22 cellular contexts compared by ENCODE assay signal in the genomic region with DNA sequence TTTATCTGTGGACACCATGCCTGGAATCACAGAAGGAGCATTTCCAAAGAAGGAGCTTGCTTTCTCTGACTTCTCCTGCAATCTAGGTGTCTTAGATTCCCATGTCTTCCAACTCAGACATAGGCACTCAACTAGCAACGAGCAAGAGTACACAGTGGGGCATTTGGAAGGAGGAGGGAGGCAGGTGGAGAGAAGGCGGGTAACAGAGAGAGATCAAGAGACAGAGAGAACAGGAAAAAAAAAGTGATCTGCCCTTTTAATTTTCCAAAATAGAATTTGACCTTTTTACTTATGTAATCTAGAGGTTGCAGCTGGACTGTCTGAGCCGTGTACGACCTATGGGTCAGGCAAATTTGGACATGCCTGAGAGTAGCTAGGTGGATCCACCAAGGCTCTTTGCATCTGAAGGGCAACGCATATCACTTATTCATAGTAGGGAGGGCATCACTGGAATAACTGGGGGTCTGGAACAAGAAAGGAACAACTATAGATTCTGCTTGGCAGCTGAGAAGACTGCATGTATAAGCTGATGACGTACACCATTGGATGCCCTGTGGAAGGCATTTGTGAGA. TPM values are rescaled to one million over a fixed set of nuclear protein-coding genes. Genes with fewer than 3 reads are reported as not detected.
DNase-seq lines count a peak whose midpoint lies in the region; ATAC-seq, FAIRE-seq and TF ChIP-seq lines count a peak whose summit lies in the region.
"Had no signal": no experiment of that assay in that cellular context is flagged by ENCODE, and none has a peak within 500 bp of the region (broad histone marks: within the 10 kb centered on the region; RNA-seq: fewer than 3 reads in every experiment).

No MANE protein-coding gene starts in this region.

- H3K4me1 ChIP-seq in H9 (ENCODE audit: insufficient read depth, low read length) (0 out of 2 replicates have a peak, but pooled peaks cover 6% of the 10 kb centered on the region), keratinocyte (ENCODE audit: control insufficient read depth, extremely low read depth, insufficient read depth, low read length) (peaks cover 29% of the 10 kb centered on the region)
- H3K4me1 ChIP-seq: A549 had no signal

- no peak overlapping the region for H3K23ac ChIP-seq in H9 (ENCODE audit: insufficient read length, low read depth, low read length)

- TF ChIP-seq CTCF in H9 (conservative IDR thresholded peaks at IDR 0.05), result no peak
- TF ChIP-seq CTCF in WTC11 (IDR thresholded peaks at IDR 0.05), result no peak
- no peak for TF ChIP-seq CTCF in keratinocyte (optimal IDR thresholded peaks at IDR 0.05 in 1 of 3, IDR thresholded peaks at IDR 0.05 in 1 of 3, conservative IDR thresholded peaks at IDR 0.05 in 1 of 3; ENCODE audit: extremely low read depth in 1 of 3, insufficient read depth in 2 of 3, low read length in 3 of 3)
- no peak for TF ChIP-seq CTCF in progenitor cell of endocrine pancreas (IDR thresholded peaks at IDR 0.05; ENCODE audit: unreplicated experiment)
- TF ChIP-seq CTCF in GM10248 (IDR thresholded peaks at IDR 0.05; ENCODE audit: control extremely low read depth, extremely low read depth, low read depth, missing control alignments), result no peak

- H4K20me1 ChIP-seq in H9 (ENCODE audit: control insufficient read depth, insufficient read depth, insufficient read length), result no peaks in the 10 kb centered on the region
- no peaks in the 10 kb centered on the region for H4K20me1 ChIP-seq in keratinocyte (ENCODE audit: control insufficient read depth, extremely low read depth, insufficient read depth, low read length)

- H3K23me2 ChIP-seq in H9 (ENCODE audit: insufficient read length, low read depth, low read length, poor library complexity, severe bottlenecking), result no peaks in the 10 kb centered on the region

- H3K4me3 ChIP-seq in keratinocyte (ENCODE audit: control insufficient read depth in 2 of 3, extremely low read depth in 1 of 3, insufficient read depth in 2 of 3, low read depth in 1 of 3, low read length in 3 of 3), result no peak overlapping the region
- H3K4me3 ChIP-seq: A549, GM23248 had no signal

- H3K27me3 ChIP-seq in H9 (ENCODE audit: insufficient read depth, low read length) (no peaks in the 10 kb centered on the region), keratinocyte (ENCODE audit: control insufficient read depth, extremely low read depth, insufficient read depth, low read length) (no peaks in the 10 kb centered on the region)

- H3K4me1 Mint-ChIP-seq in H9 (peaks cover 12 to 14% of the 10 kb centered on the region in 2 experiments), WTC11 (peaks cover 18% of the 10 kb centered on the region), progenitor cell of endocrine pancreas (ENCODE audit: low read depth) (peaks cover 21% of the 10 kb centered on the region)
- H3K4me1 Mint-ChIP-seq in T-helper 2 cell treated with Interferon-gamma antibody and Interleukin-4, amounts not matched to agents 5 μg/mL and 100 μg/mL, for 36 hours (ENCODE audit: low read depth), result peaks cover 3% of the 10 kb centered on the region

- H3K9ac ChIP-seq in H9 (ENCODE audit: extremely low read depth, insufficient read length, low read length) (no peak overlapping the region), keratinocyte (ENCODE audit: control insufficient read depth, extremely low read depth, insufficient read depth, low read length) (no peak overlapping the region)
- H3K9ac ChIP-seq: GM23248 had no signal

- H3K36me3 Mint-ChIP-seq in H9 (ENCODE audit: insufficient read depth in 1 of 3, low read depth in 3 of 3), result no peaks in the 10 kb centered on the region
- H3K36me3 Mint-ChIP-seq in WTC11, result peaks cover 3% of the 10 kb centered on the region; the same call in 1 of the 2 replicates
- H3K36me3 Mint-ChIP-seq in progenitor cell of endocrine pancreas (ENCODE audit: insufficient read depth), result peaks cover 24% of the 10 kb centered on the region
- H3K36me3 Mint-ChIP-seq in T-helper 2 cell treated with Interferon-gamma antibody and Interleukin-4, amounts not matched to agents 5 μg/mL and 100 μg/mL, for 36 hours (ENCODE audit: low read depth), result no peaks in the 10 kb centered on the region

- no CpG with 5 or more reads among the region's 6 CpGs for WGBS in H9 (ENCODE audit: extremely low coverage, insufficient read length, low lambda C conversion rate)

- H3K4me2 ChIP-seq in H9 (ENCODE audit: insufficient read depth, insufficient read length, low read length) (no peak overlapping the region), keratinocyte (ENCODE audit: control insufficient read depth, extremely low read depth, insufficient read depth, low read depth, low read length) (no peak overlapping the region)
- H3K4me2 ChIP-seq: A549 had no signal

- H2AK5ac ChIP-seq in H9 (ENCODE audit: insufficient read length, low read length), result no peak overlapping the region

- H3K79me2 ChIP-seq in H9 (ENCODE audit: insufficient read depth, low read length), result no peaks in the 10 kb centered on the region
- H3K79me2 ChIP-seq in keratinocyte (ENCODE audit: control insufficient read depth, insufficient read depth, low read length), result no peaks in the 10 kb centered on the region

- DNase-seq in H9, result no peak
- DNase-seq in WTC11 (ENCODE audit: low spot score), result no peak
- no peak for DNase-seq in keratinocyte (ENCODE audit: low read depth, low spot score)
- DNase-seq in progenitor cell of endocrine pancreas (ENCODE audit: low spot score, unreplicated experiment), result no peak
- DNase-seq in AML-193 (lab: John Stamatoyannopoulos, UW), result no peak
- DNase-seq in SKM-1 (lab: John Stamatoyannopoulos, UW; ENCODE audit: unreplicated experiment), result no peak
- DNase-seq in T-helper 2 cell treated with Interferon-gamma antibody and Interleukin-4, amounts not matched to agents 5 μg/mL and 100 μg/mL, for 36 hours (ENCODE audit: low spot score), result no peak
- DNase-seq in GM10248 (ENCODE audit: extremely low spot score), result no peak
- DNase-seq: 8988T; ACHN; Calu3; CD4-positive, alpha-beta memory T cell; COR-L47; DMS53; DMS79 treated with DMSO at 0.1 percent for 48 hours; GF-D8; GM23248; H7 had no signal

- H3K4ac ChIP-seq in H9 (ENCODE audit: low read depth, low read length), result no peak overlapping the region

- H2BK5ac ChIP-seq in H9 (ENCODE audit: insufficient read length, low read length), result no peak overlapping the region

- no peak overlapping the region for H4K8ac ChIP-seq in H9 (replicated peaks; ENCODE audit: insufficient read length, low read depth, low read length)

- H3K9me3 ChIP-seq in H9 (ENCODE audit: control insufficient read depth, low read depth, low read length), result no peaks in the 10 kb centered on the region
- no peaks in the 10 kb centered on the region for H3K9me3 ChIP-seq in keratinocyte (ENCODE audit: control insufficient read depth, low read depth, low read length)
- H3K9me3 ChIP-seq: A549 had no signal

- CTCF ChIA-PET in WTC11 (lab: Charles Lee) (no interaction called here), GM10248 (lab: Yijun Ruan, JAX) (interaction anchor here (1.0 to 1.8 kb wide), 3 partner anchors 10 to 113 kb away, joined by 3 to 8 read pairs (median 3); no protein-coding TSS in a partner anchor)

- H3K27ac Mint-ChIP-seq in H9, result no peak overlapping the region
- peak overlapping the region; percentile 34 for H3K27ac Mint-ChIP-seq in WTC11
- peak overlapping the region; percentile 38 for H3K27ac Mint-ChIP-seq in progenitor cell of endocrine pancreas
- no peak overlapping the region for H3K27ac Mint-ChIP-seq in T-helper 2 cell treated with Interferon-gamma antibody and Interleukin-4, amounts not matched to agents 5 μg/mL and 100 μg/mL, for 36 hours

- no peak overlapping the region for H2BK20ac ChIP-seq in H9 (ENCODE audit: low read depth, low read length, poor library complexity, severe bottlenecking)

- no peaks in the 10 kb centered on the region for H3K27me3 Mint-ChIP-seq in H9 (ENCODE audit: low read depth)
- no peaks in the 10 kb centered on the region for H3K27me3 Mint-ChIP-seq in WTC11 (ENCODE audit: low read depth)
- no peaks in the 10 kb centered on the region for H3K27me3 Mint-ChIP-seq in progenitor cell of endocrine pancreas
- H3K27me3 Mint-ChIP-seq in T-helper 2 cell treated with Interferon-gamma antibody and Interleukin-4, amounts not matched to agents 5 μg/mL and 100 μg/mL, for 36 hours (ENCODE audit: low read depth), result no peaks in the 10 kb centered on the region
- H3K27me3 Mint-ChIP-seq: CD4-positive, alpha-beta memory T cell had no signal

- no peak overlapping the region; the same call in 1 of the 2 replicates for H3K14ac ChIP-seq in H9 (ENCODE audit: insufficient read depth, low read length)

- H4K5ac ChIP-seq in H9 (ENCODE audit: insufficient read length, low read depth, low read length), result peak overlapping the region; percentile 75

- ATAC-seq in WTC11, result no peak
- ATAC-seq: A549, HCT116 had no signal

- no peak overlapping the region for H4K91ac ChIP-seq in H9 (ENCODE audit: insufficient read length, low read depth, low read length)

- FAIRE-seq in keratinocyte (lab: Jason Lieb, UNC), result peak; percentile 41
- FAIRE-seq: A549, GM12892, H1 had no signal

- H3K4me3 Mint-ChIP-seq in H9 (no peak overlapping the region), WTC11 (no peak overlapping the region), progenitor cell of endocrine pancreas (ENCODE audit: low read depth) (no peak overlapping the region)
- no peak overlapping the region for H3K4me3 Mint-ChIP-seq in T-helper 2 cell treated with Interferon-gamma antibody and Interleukin-4, amounts not matched to agents 5 μg/mL and 100 μg/mL, for 36 hours
- H3K4me3 Mint-ChIP-seq: CD4-positive, alpha-beta memory T cell had no signal

- POLR2A ChIA-PET in WTC11 (lab: Charles Lee) (no interaction called here), GM10248 (lab: Yijun Ruan, JAX) (no interaction called here)

- no peak overlapping the region for H3T11ph ChIP-seq in H9 (ENCODE audit: low read length)

- H3K56ac ChIP-seq in H9 (ENCODE audit: insufficient read length, low read depth, low read length), result no peak overlapping the region

- H3K9me1 ChIP-seq in keratinocyte (ENCODE audit: control insufficient read depth, extremely low read depth, insufficient read depth, low read length), result no peaks in the 10 kb centered on the region

- H2AFZ ChIP-seq in H9 (ENCODE audit: low read length) (no peak overlapping the region), keratinocyte (ENCODE audit: control insufficient read depth, low read length) (no peak overlapping the region)
- H2AFZ ChIP-seq: GM23248 had no signal

- H3K27ac ChIP-seq in H9 (ENCODE audit: insufficient read length, low read depth, low read length) (no peak overlapping the region), keratinocyte (ENCODE audit: control insufficient read depth, insufficient read depth, low read length) (no peak overlapping the region)
- H3K27ac ChIP-seq: A549, GM23248 had no signal

- H2BK12ac ChIP-seq in H9 (ENCODE audit: insufficient read length, low read depth, low read length), result no peak overlapping the region

- H3K18ac ChIP-seq in H9 (ENCODE audit: insufficient read length, low read depth, low read length), result no peak overlapping the region

- no peak overlapping the region for H2BK15ac ChIP-seq in H9 (ENCODE audit: low read depth, low read length)

- H3K9me3 Mint-ChIP-seq in H9 (no peaks in the 10 kb centered on the region), WTC11 (no peaks in the 10 kb centered on the region), progenitor cell of endocrine pancreas (ENCODE audit: low read depth) (no peaks in the 10 kb centered on the region)
- no peaks in the 10 kb centered on the region for H3K9me3 Mint-ChIP-seq in T-helper 2 cell treated with Interferon-gamma antibody and Interleukin-4, amounts not matched to agents 5 μg/mL and 100 μg/mL, for 36 hours
- H3K9me3 Mint-ChIP-seq: CD4-positive, alpha-beta memory T cell had no signal

- dilution Hi-C loops in keratinocyte (cut with MboI; ENCODE audit: extremely low pct_ligation_motif_present, low sequenced_read_pairs), result no loop called here

- peaks cover 7 to 38% of the 10 kb centered on the region in 2 experiments for H3K36me3 ChIP-seq in keratinocyte (ENCODE audit: control insufficient read depth in 2 of 2, extremely low read depth in 1 of 2, insufficient read depth in 2 of 2, low read length in 2 of 2)

- no peaks in the 10 kb centered on the region for H3K79me1 ChIP-seq in H9 (ENCODE audit: insufficient read depth, low read depth, low read length, poor library complexity, severe bottlenecking)

- H2BK120ac ChIP-seq in H9 (ENCODE audit: low read depth, low read length, poor library complexity, severe bottlenecking), result no peak overlapping the region

RNA-seq across cellular contexts. Expression of gene POGLUT3, which starts 37.3 kb away (rescaled TPM):
- 13.1 and 13.4 TPM in 2 replicates for total RNA-seq in H9 (2021)
- 15.3 to 17.1 TPM (median 16.0 TPM) in 3 replicates for total RNA-seq in WTC11 (2021)
- 1.4 to 3.7 TPM (median 2.5 TPM) in 3 replicates for polyA plus RNA-seq in keratinocyte
- 1.5 TPM for polyA plus RNA-seq in keratinocyte (2011; ENCODE audit: low read depth)
- polyA plus RNA-seq in keratinocyte (2011; cell fraction: cytosol; rRNA removed), result 1.2 and 1.3 TPM in 2 replicates
- polyA plus RNA-seq in keratinocyte (2011; cell fraction: nucleus; rRNA removed), result 1.3 TPM in 2 replicates
- polyA plus RNA-seq in keratinocyte (2012; ENCODE audit: low replicate concordance), result 1.6 and 2.4 TPM in 2 replicates
- 0.33 to 2.5 TPM (median 2.3 TPM) in 3 replicates for polyA minus RNA-seq in keratinocyte
- polyA minus RNA-seq in keratinocyte (2011; cell fraction: cytosol; rRNA and poly(A)+ RNA removed), result 1.3 TPM
- 0.63 and 1.9 TPM in 2 replicates for polyA minus RNA-seq in keratinocyte (2011; cell fraction: nucleus; rRNA and poly(A)+ RNA removed)
- total RNA-seq in progenitor cell of endocrine pancreas, result 25.9 and 30.6 TPM in 2 replicates

RNA-seq across cellular contexts. Expression of gene EXPH5, which starts 58.1 kb away (rescaled TPM):
- total RNA-seq in H9 (2021) (3.1 and 4.0 TPM in 2 replicates), WTC11 (2021) (8.1 to 11.2 TPM (median 9.2 TPM) in 3 replicates), progenitor cell of endocrine pancreas (32.8 and 35.0 TPM in 2 replicates)
- 7.9 to 19.0 TPM (median 11.7 TPM) in 3 replicates for polyA plus RNA-seq in keratinocyte
- polyA plus RNA-seq in keratinocyte (2011; ENCODE audit: low read depth), result 14.1 TPM
- polyA plus RNA-seq in keratinocyte (2011; cell fraction: cytosol; rRNA removed), result 1.6 and 3.2 TPM in 2 replicates
- 24.3 and 28.3 TPM in 2 replicates for polyA plus RNA-seq in keratinocyte (2011; cell fraction: nucleus; rRNA removed)
- polyA plus RNA-seq in keratinocyte (2012; ENCODE audit: low replicate concordance), result 4.7 and 17.6 TPM in 2 replicates
- 12.8 to 79.7 TPM (median 65.4 TPM) in 3 replicates for polyA minus RNA-seq in keratinocyte
- polyA minus RNA-seq in keratinocyte (2011; cell fraction: cytosol; rRNA and poly(A)+ RNA removed), result 6.5 TPM
- 57.4 and 120 TPM in 2 replicates for polyA minus RNA-seq in keratinocyte (2011; cell fraction: nucleus; rRNA and poly(A)+ RNA removed)
- total RNA-seq: GM23248 had no signal
- polyA plus RNA-seq: GM23248 had no signal

Comparison
In these comparisons a context has a peak if more than half of its experiments do, and no peak if none do; other contexts are left out.
1. H3K27ac Mint-ChIP-seq: peak in WTC11 (single experiment) and progenitor cell of endocrine pancreas (single experiment); none in H9 (0 of 3) and T-helper 2 cell treated with Interferon-gamma antibody and Interleukin-4, amounts not matched to agents 5 μg/mL and 100 μg/mL, for 36 hours (single experiment).